Comparison of ENCODE assay signal across 8 cellular contexts in genomic region chr14:92647499-92648279, GRCh38.
A peak's percentile ranks its signal among the peaks of the same experiment; 100 is the strongest.
DNase-seq lines count a peak whose midpoint lies in the region; ATAC-seq and TF ChIP-seq lines count a peak whose summit lies in the region.

No MANE protein-coding gene starts in this region.

- H3K27me3 ChIP-seq in esophagus muscularis mucosa (no peaks in the 10 kb centered on the region), skeletal muscle tissue (ENCODE audit: control insufficient read depth in 3 of 3, insufficient read depth in 3 of 3, low read length in 3 of 3) (no peaks in the 10 kb centered on the region)

- no peak overlapping the region for H3K4me3 ChIP-seq in esophagus muscularis mucosa
- no peak overlapping the region for H3K4me3 ChIP-seq in skeletal muscle tissue (ENCODE audit: low read length in 3 of 3)

- H3K9ac ChIP-seq in skeletal muscle tissue (ENCODE audit: low read depth in 1 of 3, low read length in 3 of 3), result peak overlapping the region in 1 of 3 donors; percentile 33

- no peaks in the 10 kb centered on the region for H3K9me3 ChIP-seq in esophagus muscularis mucosa
- peaks cover 0 to 5% (median 0%) of the 10 kb centered on the region in 3 donors for H3K9me3 ChIP-seq in skeletal muscle tissue (ENCODE audit: control insufficient read depth in 3 of 3, low read length in 3 of 3)

- no peak for TF ChIP-seq EP300 in esophagus muscularis mucosa (IDR thresholded peaks at IDR 0.05)

- intact Hi-C loops in esophagus muscularis mucosa (cut with DNase I), result loop anchor here (5.0 kb wide), 1 partner anchor 45 kb away; no protein-coding TSS in a partner anchor

- TF ChIP-seq POLR2A in esophagus muscularis mucosa (IDR thresholded peaks at IDR 0.05; ENCODE audit: low read depth), result no peak

- WGBS in esophagus muscularis mucosa, result 64% methylated on average over 5 of the region's 5 CpGs

- peak overlapping the region; percentile 87 to 94 (median 92) for H3K27ac ChIP-seq in esophagus muscularis mucosa (replicated peaks in 1 of 4)
- peak overlapping the region; percentile 40 for H3K27ac ChIP-seq in skeletal muscle tissue (ENCODE audit: low read depth, low read length)

- H3K4me1 ChIP-seq in esophagus muscularis mucosa (peaks cover 16 to 71% (median 64%) of the 10 kb centered on the region in 4 donors), skeletal muscle tissue (ENCODE audit: control insufficient read depth in 3 of 3, insufficient read depth in 3 of 3, low read length in 3 of 3) (peaks cover 0 to 22% (median 6%) of the 10 kb centered on the region in 3 donors)

- no peak for ATAC-seq in GM19455 (IDR thresholded peaks at IDR 0.05; ENCODE audit: unreplicated experiment)
- no peak for ATAC-seq in GM19351 (IDR thresholded peaks at IDR 0.05; ENCODE audit: unreplicated experiment)

- DNase-seq in GM03348 (ENCODE audit: low spot score), result peak; percentile 67
- DNase-seq in RPMI7951 (ENCODE audit: low read depth), result peak; percentile 75
- DNase-seq in esophagus muscularis mucosa (ENCODE audit: extremely low spot score), result no peak
- no peak for DNase-seq in G401 (ENCODE audit: low spot score)
- no peak for DNase-seq in NCI-H1417 (lab: John Stamatoyannopoulos, UW)

- no peak for TF ChIP-seq CTCF in esophagus muscularis mucosa (IDR thresholded peaks at IDR 0.05)

- in situ Hi-C loops in G401 (cut with HindIII; ENCODE audit: low sequenced_read_pairs), result no loop called here

- H3K36me3 ChIP-seq in esophagus muscularis mucosa (peaks cover 0 to 29% (median 21%) of the 10 kb centered on the region in 4 donors), skeletal muscle tissue (ENCODE audit: control insufficient read depth in 3 of 3, insufficient read depth in 3 of 3, low read length in 3 of 3) (peaks cover 0 to 6% (median 1%) of the 10 kb centered on the region in 3 donors)

Comparison
In these comparisons a context has a peak if more than half of its experiments do, and no peak if none do; other contexts are left out.
1. DNase-seq: peak in GM03348 (single experiment) and RPMI7951 (single experiment); none in esophagus muscularis mucosa (single experiment), G401 (single experiment) and NCI-H1417 (0 of 3).